In the genomic region with DNA sequence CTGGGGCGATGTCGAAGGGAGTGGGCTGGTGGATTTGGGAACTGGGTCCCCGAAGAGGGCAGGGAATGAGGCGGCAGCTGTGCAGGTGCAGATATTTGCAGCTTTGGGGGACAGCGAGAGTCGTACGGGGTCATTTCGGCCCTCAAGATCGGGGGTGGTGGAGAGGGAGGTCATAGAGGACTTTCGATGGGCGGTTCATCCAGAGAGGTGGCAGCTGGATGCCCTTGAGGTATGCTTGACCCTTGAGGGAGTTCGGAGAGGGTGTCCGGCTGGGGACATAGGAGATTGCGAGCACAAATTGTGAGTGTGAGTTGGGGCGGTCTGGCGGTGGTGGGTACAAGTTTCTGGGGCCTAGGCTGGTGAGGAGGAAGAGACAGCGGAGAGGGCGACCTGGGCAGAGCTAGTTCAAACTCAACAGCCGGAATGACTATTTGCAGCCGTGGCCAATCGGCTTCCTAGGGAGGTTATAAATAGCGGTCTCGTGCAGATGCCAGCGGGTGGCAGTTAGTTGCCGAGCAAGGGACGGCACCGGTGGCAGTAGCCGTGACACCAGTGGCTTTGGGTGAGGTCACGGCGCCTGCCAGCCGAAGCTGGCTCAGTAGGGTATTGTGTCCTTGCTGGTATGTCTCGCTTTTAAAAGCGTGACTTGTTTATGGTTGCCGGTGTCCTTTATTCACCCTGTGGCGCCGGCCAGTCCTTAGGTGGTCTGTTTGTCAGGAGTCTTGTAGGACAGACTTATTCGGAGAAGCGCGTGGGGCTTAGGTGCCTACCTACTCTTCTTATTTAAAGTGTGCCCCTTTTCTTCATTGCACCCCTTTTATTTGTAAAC, we compare ENCODE assay signal across 8 cellular contexts. TPM values are rescaled to one million over a fixed set of nuclear protein-coding genes. Genes with fewer than 3 reads are reported as not detected.
DNase-seq lines count a peak whose midpoint lies in the region; ATAC-seq and TF ChIP-seq lines count a peak whose summit lies in the region.

No MANE protein-coding gene starts in this region.

- no peak for TF ChIP-seq POLR2A in lower leg skin (IDR thresholded peaks at IDR 0.05)

- 5 to 6% methylated on average over 39 of the region's 39 CpGs for WGBS in lower leg skin, 2 donors

- DNase-seq in ACHN, result peak; percentile 41
- peak; percentile 9 to 66 for DNase-seq in NCI-H446 (lab: John Stamatoyannopoulos, UW)
- peak; percentile 57 for DNase-seq in activated CD4-positive, alpha-beta T cell treated with anti-CD3 and anti-CD28 coated beads, Interleukin-2, amount 50 U/mL, for 1 hour
- DNase-seq in dermis microvascular lymphatic vessel endothelial cell (ENCODE audit: low read depth in 2 of 2), result peak; percentile 54 to 77
- DNase-seq in lower leg skin (ENCODE audit: low spot score in 2 of 2), result peak; percentile 59 to 91
- DNase-seq in stimulated activated CD4-positive, alpha-beta T cell treated with anti-CD3 and anti-CD28 coated beads, TNF-alpha, amount 100 ng/mL, for 1 hour (ENCODE audit: low read depth in 3 of 3, low spot score in 1 of 3), result peak; percentile 30 to 39 (median 35)

- in situ Hi-C loops in ACHN (cut with HindIII; ENCODE audit: low pct_ligation_motif_present, low pct_unique_long_range_greater_than_20kb, low sequenced_read_pairs), result no loop called here

- TF ChIP-seq CTCF in lower leg skin (IDR thresholded peaks at IDR 0.05), result no peak

- H3K4me3 ChIP-seq in lower leg skin (ENCODE audit: low read depth, poor library complexity, severe bottlenecking), result peak overlapping the region; percentile 74

- intact Hi-C loops in lower leg skin (cut with DNase I; ENCODE audit: low total_unique reads), result no loop called here

- peak; percentile 64 for ATAC-seq in GM18870 (IDR thresholded peaks at IDR 0.05; ENCODE audit: unreplicated experiment)
- peak; percentile 39 for ATAC-seq in HG03135 (IDR thresholded peaks at IDR 0.05; ENCODE audit: unreplicated experiment)

RNA-seq across cellular contexts. Expression of gene NNT, which starts 0.8 kb away (rescaled TPM):
- total RNA-seq in dermis microvascular lymphatic vessel endothelial cell, result 61.4 and 96.0 TPM in 2 replicates
- total RNA-seq in lower leg skin, result 10 to 100 TPM; 24.2 to 34.2 (median 27.7) TPM

RNA-seq across cellular contexts. Expression of gene PAIP1, which starts 46.9 kb away (rescaled TPM):
- 74.2 and 111 TPM in 2 replicates for total RNA-seq in dermis microvascular lymphatic vessel endothelial cell
- 10 to 100 TPM; 40.5 to 65.4 (median 50.5) TPM for total RNA-seq in lower leg skin

Comparison
In these comparisons a context has a peak if more than half of its experiments do, and no peak if none do; other contexts are left out.
1. Peak in every context shown above with its lines: DNase-seq, ATAC-seq and H3K4me3 ChIP-seq.